In the genomic region with DNA sequence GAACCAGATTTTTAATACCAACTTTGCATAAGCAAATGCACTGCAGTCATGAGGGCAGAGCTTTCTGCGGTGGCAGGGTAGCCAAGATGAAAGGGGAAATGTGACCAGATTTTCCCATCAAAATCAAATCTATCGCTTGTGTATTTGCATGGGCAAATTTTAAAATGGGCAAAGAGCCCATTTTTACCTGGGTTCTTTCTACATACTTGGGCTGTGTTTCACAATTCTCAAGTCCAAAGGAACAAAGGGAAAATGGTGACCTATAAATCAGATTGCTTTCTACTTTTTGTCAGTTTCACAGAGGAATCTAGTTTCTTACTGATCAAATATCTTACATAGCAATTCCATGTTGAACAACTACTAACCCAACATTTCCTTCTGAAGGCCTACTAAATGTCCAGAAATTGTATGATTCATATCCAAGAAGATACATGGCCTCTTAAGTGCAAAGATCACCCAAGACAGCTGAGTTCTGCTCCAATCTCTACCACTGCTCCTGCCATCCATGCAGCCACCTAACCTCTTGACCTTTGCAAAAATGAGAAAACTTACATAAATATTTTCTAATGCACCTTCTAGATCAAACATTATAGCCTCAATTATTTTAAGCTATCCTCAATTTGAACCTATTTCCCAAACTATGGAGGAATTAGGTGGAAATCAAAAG, we compare ENCODE assay signal across 20 cellular contexts.
"Had no signal": no experiment of that assay in that cellular context is flagged by ENCODE, and none has a peak within 500 bp of the region (broad histone marks: within the 10 kb centered on the region; RNA-seq: fewer than 3 reads in every experiment).

No MANE protein-coding gene starts in this region.

- H3K27me3 ChIP-seq: left lung, neural progenitor cell, ovary, sigmoid colon, spleen, suprapubic skin, tibial artery, upper lobe of right lung had no signal

- ATAC-seq: left cardiac atrium; left lung; naive thymus-derived CD8-positive, alpha-beta T cell; right cardiac atrium; stimulated activated effector memory CD8-positive, alpha-beta T cell treated with anti-CD3 and anti-CD28 coated beads, Interleukin-12 subunit alpha, Interleukin-12 subunit beta, amount 100 ng/mL, for 72 hours; upper lobe of right lung had no signal

- H3K9ac ChIP-seq: neural progenitor cell had no signal

- H3K4me2 ChIP-seq: neural progenitor cell had no signal

- H3K9me3 ChIP-seq: left lung, ovary, sigmoid colon, spleen, suprapubic skin, thoracic aorta, tibial artery, upper lobe of right lung had no signal

- H2AFZ ChIP-seq: neural progenitor cell had no signal

- H3K27ac ChIP-seq: left lung, neural progenitor cell, ovary, sigmoid colon, spleen, suprapubic skin, thoracic aorta, tibial artery, upper lobe of right lung had no signal

- H3K4me3 ChIP-seq: left lung, neural progenitor cell, ovary, sigmoid colon, spleen, suprapubic skin, thoracic aorta, tibial artery, upper lobe of right lung had no signal

- H3K4me1 ChIP-seq: left lung, sigmoid colon, spleen, suprapubic skin, tibial artery, upper lobe of right lung had no signal

- H3K36me3 ChIP-seq: left lung, neural progenitor cell, ovary, sigmoid colon, spleen, suprapubic skin, thoracic aorta, tibial artery, upper lobe of right lung had no signal

- DNase-seq: hippocampal formation; kidney glomerular epithelial cell; left cardiac atrium; left lung; mesenchymal stem cell; naive thymus-derived CD8-positive, alpha-beta T cell; ovary; right cardiac atrium; sigmoid colon; small intestine; spleen; stimulated activated CD4-positive, alpha-beta T cell treated with anti-CD3 and anti-CD28 coated beads, Interleukin-4, amount 100 ng/mL, for 24 hours; stimulated activated naive CD4-positive, alpha-beta T cell; tibial artery; trophoblast cell; upper lobe of right lung had no signal
